Comparison of ENCODE assay signal across 12 cellular contexts in genomic region chr13:49436890-49437289, GRCh38. TPM values are rescaled to one million over a fixed set of nuclear protein-coding genes. Genes with fewer than 3 reads are reported as not detected.
DNase-seq lines count a peak whose midpoint lies in the region; ATAC-seq and TF ChIP-seq lines count a peak whose summit lies in the region.
"Had no signal": no experiment of that assay in that cellular context is flagged by ENCODE, and none has a peak within 500 bp of the region (broad histone marks: within the 10 kb centered on the region; RNA-seq: fewer than 3 reads in every experiment).

No MANE protein-coding gene starts in this region.

- TF ChIP-seq CTCF in chondrocyte (IDR thresholded peaks at IDR 0.05) = peak; percentile 85
- TF ChIP-seq CTCF in left lung (IDR thresholded peaks at IDR 0.05) = peak in 1 of 2 donors; percentile 12

- H3K36me3 Mint-ChIP-seq in chondrocyte (ENCODE audit: low read depth) = peaks cover 3% of the 10 kb centered on the region
- H3K36me3 Mint-ChIP-seq: activated naive CD8-positive, alpha-beta T cell treated with anti-CD3 and anti-CD28 coated beads, Interleukin-2, amount 10 ng/mL, durations not matched to agents 7 days and 5 days had no signal

- H3K36me3 ChIP-seq in left lung = peaks cover 0 to 13% of the 10 kb centered on the region in 2 donors

- no peaks in the 10 kb centered on the region for H3K9me3 Mint-ChIP-seq in chondrocyte (ENCODE audit: low read depth)
- H3K9me3 Mint-ChIP-seq: activated naive CD8-positive, alpha-beta T cell treated with anti-CD3 and anti-CD28 coated beads, Interleukin-2, amount 10 ng/mL, durations not matched to agents 7 days and 5 days; naive B cell; stimulated activated naive CD8-positive, alpha-beta T cell treated with anti-CD3 and anti-CD28 coated beads, Interleukin-15, amount 100 ng/mL, for 72 hours had no signal

- no peaks in the 10 kb centered on the region for H3K27me3 ChIP-seq in left lung

- no peak overlapping the region for H3K27ac ChIP-seq in left lung

- peak overlapping the region; percentile 93 for H3K27ac Mint-ChIP-seq in chondrocyte (ENCODE audit: unreplicated experiment)
- H3K27ac Mint-ChIP-seq: activated naive CD8-positive, alpha-beta T cell treated with anti-CD3 and anti-CD28 coated beads, Interleukin-2, amount 10 ng/mL, durations not matched to agents 7 days and 5 days had no signal

- H3K27me3 Mint-ChIP-seq in chondrocyte (ENCODE audit: low read depth) = no peaks in the 10 kb centered on the region
- H3K27me3 Mint-ChIP-seq: naive B cell; stimulated activated naive CD8-positive, alpha-beta T cell treated with anti-CD3 and anti-CD28 coated beads, Interleukin-15, amount 100 ng/mL, for 72 hours had no signal

- peaks cover 19% of the 10 kb centered on the region for H3K4me1 Mint-ChIP-seq in chondrocyte (ENCODE audit: low read depth)

- ATAC-seq in left lung = peak; percentile 79
- no peak for ATAC-seq in HG03460 (IDR thresholded peaks at IDR 0.05; ENCODE audit: unreplicated experiment)
- ATAC-seq in GM19395 (IDR thresholded peaks at IDR 0.05; ENCODE audit: unreplicated experiment) = no peak
- ATAC-seq in GM21360 (IDR thresholded peaks at IDR 0.05; ENCODE audit: unreplicated experiment) = no peak
- ATAC-seq: stimulated activated naive CD8-positive, alpha-beta T cell treated with anti-CD3 and anti-CD28 coated beads, Interleukin-15, amount 100 ng/mL, for 72 hours had no signal

- DNase-seq in A172 (ENCODE audit: low spot score) = peak; percentile 46
- peak; percentile 23 to 49 for DNase-seq in Kasumi-1 (lab: John Stamatoyannopoulos, UW)
- DNase-seq in chondrocyte (ENCODE audit: low spot score) = no peak
- peak in 1 of 2 donors; percentile 37 for DNase-seq in left lung
- no peak for DNase-seq in COLO668 (lab: John Stamatoyannopoulos, UW; ENCODE audit: unreplicated experiment)
- DNase-seq: activated naive CD8-positive, alpha-beta T cell treated with anti-CD3 and anti-CD28 coated beads, Interleukin-2, amount 10 ng/mL, durations not matched to agents 7 days and 5 days; DMS153; naive B cell; stimulated activated naive CD8-positive, alpha-beta T cell treated with anti-CD3 and anti-CD28 coated beads, Interleukin-15, amount 100 ng/mL, for 72 hours had no signal

- no peaks in the 10 kb centered on the region for H3K9me3 ChIP-seq in left lung

- H3K4me3 Mint-ChIP-seq in chondrocyte (ENCODE audit: unreplicated experiment) = no peak overlapping the region
- H3K4me3 Mint-ChIP-seq: activated naive CD8-positive, alpha-beta T cell treated with anti-CD3 and anti-CD28 coated beads, Interleukin-2, amount 10 ng/mL, durations not matched to agents 7 days and 5 days; stimulated activated naive CD8-positive, alpha-beta T cell treated with anti-CD3 and anti-CD28 coated beads, Interleukin-15, amount 100 ng/mL, for 72 hours had no signal

- no peaks in the 10 kb centered on the region for H3K4me1 ChIP-seq in left lung

- H3K4me3 ChIP-seq in left lung = no peak overlapping the region

- intact Hi-C loops in left lung (cut with DNase I) = loop anchor here in 1 of 2 donors (5.0 kb wide), 1 partner anchor 130 kb away; no protein-coding TSS in a partner anchor

RNA-seq across cellular contexts. Expression of gene CAB39L, which starts 7.0 kb away (rescaled TPM):
- 6.3 and 17.5 TPM in 2 replicates for total RNA-seq in A172 (2014; rRNA removed; shearing (Covaris generic))
- total RNA-seq in chondrocyte = 5.1 to 6.2 TPM (median 6.0 TPM) in 3 replicates
- 10 to 100 TPM in 1 of 2 donors, 1 to 10 TPM in 1; 8.6 to 12.8 TPM for total RNA-seq in left lung

RNA-seq across cellular contexts. Expression of gene SETDB2, which starts 7.2 kb away (rescaled TPM):
- 5.3 and 8.7 TPM in 2 replicates for total RNA-seq in A172 (2014; rRNA removed; shearing (Covaris generic))
- total RNA-seq in chondrocyte (7.3 to 10.3 TPM (median 8.2 TPM) in 3 replicates), left lung (10 to 100 TPM; 11.4 to 14.0 TPM)

RNA-seq across cellular contexts. Expression of gene PHF11, which starts 58.9 kb away (rescaled TPM):
- 20.9 and 21.8 TPM in 2 replicates for total RNA-seq in A172 (2014; rRNA removed; shearing (Covaris generic))
- total RNA-seq in chondrocyte = 20.4 to 26.0 TPM (median 24.6 TPM) in 3 replicates
- 10 to 100 TPM; 42.9 to 55.5 TPM for total RNA-seq in left lung

Comparison
In these comparisons a context has a peak if more than half of its experiments do, and no peak if none do; other contexts are left out.
1. DNase-seq: peak in A172 (single experiment) and Kasumi-1 (2 of 2); none in chondrocyte (single experiment) and COLO668 (single experiment).